Comparison of ENCODE assay signal across 8 cellular contexts in the genomic region with DNA sequence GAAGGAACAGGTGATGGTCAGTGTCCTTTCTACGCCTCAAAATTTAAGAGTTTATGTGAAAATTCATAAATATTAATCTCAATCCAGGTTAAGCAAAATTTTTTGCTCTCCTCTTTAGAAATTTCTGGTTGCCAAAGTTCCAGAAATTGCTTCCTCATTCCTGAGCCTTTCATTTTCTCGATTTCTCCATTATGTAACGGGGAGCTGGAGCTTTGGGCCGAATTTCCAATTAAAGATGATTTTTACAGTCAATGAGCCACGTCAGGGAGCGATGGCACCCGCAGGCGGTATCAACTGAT. TPM values are rescaled to one million over a fixed set of nuclear protein-coding genes. Genes with fewer than 3 reads are reported as not detected.
DNase-seq lines count a peak whose midpoint lies in the region; ATAC-seq and TF ChIP-seq lines count a peak whose summit lies in the region.

No MANE protein-coding gene starts in this region.

- no peaks in the 10 kb centered on the region for H3K36me3 ChIP-seq in rectal smooth muscle tissue (ENCODE audit: control insufficient read depth, insufficient read depth, low read length)

- H3K4me3 ChIP-seq in GM08714 (ENCODE audit: low read length): peak overlapping the region; percentile 86
- H3K4me3 ChIP-seq in fibroblast of mammary gland (ENCODE audit: control insufficient read depth, low read depth, low read length): peak overlapping the region; percentile 50
- peak overlapping the region; percentile 74 for H3K4me3 ChIP-seq in rectal smooth muscle tissue (ENCODE audit: low read length)

- no peak for TF ChIP-seq CTCF in fibroblast of mammary gland (conservative IDR thresholded peaks at IDR 0.05; ENCODE audit: control insufficient read depth, insufficient read depth, low read depth, low read length)

- H3K4me1 ChIP-seq in rectal smooth muscle tissue (ENCODE audit: control insufficient read depth, insufficient read depth, low read length): peaks cover 44% of the 10 kb centered on the region

- H3K4me1 Mint-ChIP-seq in T-cell: peaks cover 60 to 70% (median 67%) of the 10 kb centered on the region in 3 donors

- ATAC-seq in T-cell (replicated peaks in 1 of 4) (no peak), GM19023 (IDR thresholded peaks at IDR 0.05; ENCODE audit: unreplicated experiment) (no peak), HG02981 (IDR thresholded peaks at IDR 0.05; ENCODE audit: unreplicated experiment) (no peak), HG03039 (IDR thresholded peaks at IDR 0.05; ENCODE audit: unreplicated experiment) (no peak)

- POLR2A ChIA-PET in T-cell (lab: Charles Lee): interaction anchor here in 1 of 2 donors (0.6 kb wide), 1 partner anchor 41 kb away, joined by 3 read pairs; no protein-coding TSS in a partner anchor

- H3K27ac ChIP-seq in rectal smooth muscle tissue (ENCODE audit: low read depth, low read length): peak overlapping the region; percentile 98

- no peaks in the 10 kb centered on the region for H3K27me3 Mint-ChIP-seq in T-cell

- peak overlapping the region; percentile 97 for H3K27ac Mint-ChIP-seq in T-cell

- H3K4me3 Mint-ChIP-seq in T-cell: peak overlapping the region; percentile 81 to 86 (median 85)

- H3K36me3 Mint-ChIP-seq in T-cell: peaks cover under 1% of the 10 kb centered on the region

- DNase-seq in T-cell: no peak
- DNase-seq in fibroblast of mammary gland (ENCODE audit: low read depth): no peak
- DNase-seq in cortex of kidney (lab: John Stamatoyannopoulos, UW): no peak

- H3K9ac ChIP-seq in rectal smooth muscle tissue (ENCODE audit: low read length): no peak overlapping the region

- H3K27me3 ChIP-seq in rectal smooth muscle tissue (ENCODE audit: control insufficient read depth, insufficient read depth, low read length): no peaks in the 10 kb centered on the region

- CTCF ChIA-PET in T-cell (lab: Charles Lee): no interaction called here

- H3K9me3 Mint-ChIP-seq in T-cell: no peaks in the 10 kb centered on the region

RNA-seq across cellular contexts. Expression of a gene that starts 0.4 kb away (rescaled TPM):
- total RNA-seq in T-cell: 10 to 100 TPM; 48.6 to 76.5 (median 66.4) TPM

RNA-seq across cellular contexts. Expression of a gene that starts 35.8 kb away (rescaled TPM):
- total RNA-seq in T-cell: not detected
